In the genomic region with DNA sequence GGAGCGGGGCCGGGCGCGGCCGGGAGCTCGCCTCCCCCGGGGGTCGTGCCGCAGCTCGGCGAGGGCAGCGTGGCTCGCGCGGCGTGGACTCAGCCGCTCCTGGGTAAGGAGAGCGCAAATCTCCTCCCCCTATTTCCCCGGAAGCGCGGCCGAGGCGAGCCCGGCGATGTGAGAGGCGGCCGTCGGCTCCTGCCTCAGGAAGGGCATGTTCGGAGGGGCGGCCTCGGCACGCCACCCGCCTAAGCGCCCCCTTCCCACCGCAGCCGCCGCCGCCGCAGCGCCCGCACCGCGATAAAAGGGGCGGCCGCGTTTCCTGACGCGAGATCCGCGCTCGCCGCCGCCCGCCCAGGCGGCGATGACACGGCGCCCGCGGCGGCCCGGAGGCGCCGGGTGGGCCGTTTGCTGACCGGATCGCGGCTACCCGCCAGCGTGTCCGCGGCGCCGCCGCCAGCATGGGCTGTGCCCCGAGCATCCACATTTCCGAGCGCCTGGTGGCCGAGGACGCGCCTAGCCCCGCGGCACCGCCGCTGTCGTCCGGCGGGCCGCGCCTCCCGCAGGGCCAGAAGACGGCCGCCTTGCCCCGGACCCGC, we compare ENCODE assay signal across 8 cellular contexts. TPM values are rescaled to one million over a fixed set of nuclear protein-coding genes. Genes with fewer than 3 reads are reported as not detected.
DNase-seq lines count a peak whose midpoint lies in the region; ATAC-seq, FAIRE-seq and TF ChIP-seq lines count a peak whose summit lies in the region.

A gene with protein sequence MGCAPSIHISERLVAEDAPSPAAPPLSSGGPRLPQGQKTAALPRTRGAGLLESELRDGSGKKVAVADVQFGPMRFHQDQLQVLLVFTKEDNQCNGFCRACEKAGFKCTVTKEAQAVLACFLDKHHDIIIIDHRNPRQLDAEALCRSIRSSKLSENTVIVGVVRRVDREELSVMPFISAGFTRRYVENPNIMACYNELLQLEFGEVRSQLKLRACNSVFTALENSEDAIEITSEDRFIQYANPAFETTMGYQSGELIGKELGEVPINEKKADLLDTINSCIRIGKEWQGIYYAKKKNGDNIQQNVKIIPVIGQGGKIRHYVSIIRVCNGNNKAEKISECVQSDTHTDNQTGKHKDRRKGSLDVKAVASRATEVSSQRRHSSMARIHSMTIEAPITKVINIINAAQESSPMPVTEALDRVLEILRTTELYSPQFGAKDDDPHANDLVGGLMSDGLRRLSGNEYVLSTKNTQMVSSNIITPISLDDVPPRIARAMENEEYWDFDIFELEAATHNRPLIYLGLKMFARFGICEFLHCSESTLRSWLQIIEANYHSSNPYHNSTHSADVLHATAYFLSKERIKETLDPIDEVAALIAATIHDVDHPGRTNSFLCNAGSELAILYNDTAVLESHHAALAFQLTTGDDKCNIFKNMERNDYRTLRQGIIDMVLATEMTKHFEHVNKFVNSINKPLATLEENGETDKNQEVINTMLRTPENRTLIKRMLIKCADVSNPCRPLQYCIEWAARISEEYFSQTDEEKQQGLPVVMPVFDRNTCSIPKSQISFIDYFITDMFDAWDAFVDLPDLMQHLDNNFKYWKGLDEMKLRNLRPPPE (plus strand): TSS at position 146 of the 590 bp plus-strand sequence. CDS start 307 bp downstream, at position 453.

- no peak for TF ChIP-seq CTCF in pancreas (IDR thresholded peaks at IDR 0.05)

- no peaks in the 10 kb centered on the region for H3K27me3 ChIP-seq in pancreas

- peak within 1 kb of the TSS; percentile 74 to 91 (median 76) for H3K4me3 ChIP-seq in pancreas

- H3K4me1 ChIP-seq in pancreas, result peaks cover 0 to 20% (median 13%) of the 10 kb centered on the region in 3 donors

- intact Hi-C loops in pancreas (cut with DNase I), result no loop called here

- H3K36me3 ChIP-seq in pancreas, result no peaks in the 10 kb centered on the region

- ATAC-seq in HG02588 (IDR thresholded peaks at IDR 0.05; ENCODE audit: unreplicated experiment), result peak; percentile 22
- peak in 1 of 4 donors; percentile 8 for ATAC-seq in pancreas

- DNase-seq in activated naive CD4-positive, alpha-beta T cell treated with Interleukin-2 at 50 U/mL for 16 hours, result peak; percentile 61
- no peak for DNase-seq in activated naive CD4-positive, alpha-beta T cell treated with anti-CD3 and anti-CD28 coated beads, Interleukin-2, amount 50 U/mL, for 16 hours
- DNase-seq in NCI-H2171 (lab: John Stamatoyannopoulos, UW), result peak; percentile 31
- DNase-seq in activated gamma-delta T cell treated with Interleukin-2 at 50 U/mL for 16 hours, result peak; percentile 46
- DNase-seq in glomerular visceral epithelial cell (ENCODE audit: extremely low spot score), result peak; percentile 64
- peak in 4 of 6 donors; percentile 51 to 89 (median 66) for DNase-seq in pancreas
- no peak for DNase-seq in inferior parietal cortex (ENCODE audit: extremely low spot score)

- no peak for FAIRE-seq in pancreas (lab: Jason Lieb, UNC)

- WGBS in pancreas, 2 donors, result 0 to 1% methylated on average over 32 to 95 of the region's 95 CpGs

- H3K9me3 ChIP-seq in pancreas, result no peaks in the 10 kb centered on the region

- H3K27ac ChIP-seq in pancreas, result peak within 1 kb of the TSS; percentile 78 to 96 (median 88)

RNA-seq across cellular contexts. Expression of the gene that starts here (rescaled TPM):
- total RNA-seq in pancreas, result 10 to 100 TPM; 14.7 to 27.6 (median 19.2) TPM
- polyA plus RNA-seq in pancreas, result 10 to 100 TPM; 20.1 to 31.3 TPM

Comparison
In these comparisons a context has a peak if more than half of its experiments do, and no peak if none do; other contexts are left out.
1. DNase-seq: peak in activated naive CD4-positive, alpha-beta T cell treated with Interleukin-2 at 50 U/mL for 16 hours (single experiment), NCI-H2171 (single experiment), activated gamma-delta T cell treated with Interleukin-2 at 50 U/mL for 16 hours (single experiment), glomerular visceral epithelial cell (single experiment) and pancreas (4 of 6); none in activated naive CD4-positive, alpha-beta T cell treated with anti-CD3 and anti-CD28 coated beads, Interleukin-2, amount 50 U/mL, for 16 hours (single experiment) and inferior parietal cortex (single experiment).